27 cellular contexts compared by ENCODE assay signal in genomic region chr5:29805804-29806203, GRCh38.
"Had no signal": no experiment of that assay in that cellular context is flagged by ENCODE, and none has a peak within 500 bp of the region (broad histone marks: within the 10 kb centered on the region; RNA-seq: fewer than 3 reads in every experiment).

No MANE protein-coding gene starts in this region.

- H3K36me3 ChIP-seq: stomach, suprapubic skin, thoracic aorta, thyroid gland, tibial artery, tibial nerve, transverse colon, upper lobe of left lung, upper lobe of right lung, uterus, vagina had no signal

- H3K27me3 ChIP-seq: stomach, suprapubic skin, testis, thyroid gland, tibial artery, tibial nerve, transverse colon, upper lobe of left lung, upper lobe of right lung, uterus, vagina had no signal

- ATAC-seq: stimulated activated effector memory CD8-positive, alpha-beta T cell treated with anti-CD3 and anti-CD28 coated beads, Interleukin-12 subunit alpha, Interleukin-12 subunit beta, amount 100 ng/mL, for 72 hours; stimulated activated memory B cell treated with anti-CD40 and anti-IgM and Interleukin-4, amounts not matched to agents 10 μg/mL and 1 μg/mL and 100 μg/mL, for 72 hours; stimulated activated naive B cell treated with anti-CD40 and anti-IgM and Interleukin-4, amounts not matched to agents 10 μg/mL and 1 μg/mL and 100 μg/mL, for 72 hours; stimulated activated naive CD8-positive, alpha-beta T cell treated with anti-CD3 and anti-CD28 coated beads, Interleukin-15, amount 100 ng/mL, for 72 hours; stimulated activated naive CD8-positive, alpha-beta T cell treated with anti-CD3 and anti-CD28 coated beads, Interleukin-15, Interleukin-2, amounts not matched to agents 100 U/mL and 50 U/mL, for 24 hours; upper lobe of right lung had no signal

- FAIRE-seq: urothelium cell line had no signal

- H3K9me3 ChIP-seq: suprapubic skin, testis, thoracic aorta, thyroid gland, tibial artery, tibial nerve, transverse colon, upper lobe of left lung, upper lobe of right lung, uterus, vagina had no signal

- H3K27ac ChIP-seq: stomach, suprapubic skin, testis, thoracic aorta, thyroid gland, tibial artery, tibial nerve, transverse colon, upper lobe of left lung, upper lobe of right lung, uterus, vagina had no signal

- H3K4me3 ChIP-seq: stomach, suprapubic skin, testis, thoracic aorta, thyroid gland, tibial artery, tibial nerve, transverse colon, upper lobe of left lung, upper lobe of right lung, uterus, vagina had no signal

- H3K4me1 ChIP-seq: stomach, suprapubic skin, testis, thyroid gland, tibial artery, tibial nerve, transverse colon, upper lobe of left lung, upper lobe of right lung, uterus, vagina had no signal

- DNase-seq: stimulated activated CD4-positive, alpha-beta T cell treated with anti-CD3 and anti-CD28 coated beads, Interleukin-2, amount 100 ng/mL, for 48 hours; stimulated activated CD4-positive, alpha-beta T cell treated with anti-CD3 and anti-CD28 coated beads, Interleukin-4, amount 100 ng/mL, for 1 hour; stimulated activated CD4-positive, alpha-beta T cell treated with anti-CD3 and anti-CD28 coated beads, Interleukin-4, amount 100 ng/mL, for 24 hours; stimulated activated CD4-positive, alpha-beta T cell treated with anti-CD3 and anti-CD28 coated beads, Interleukin-4, amount 100 ng/mL, for 4 hours; stimulated activated CD8-positive, alpha-beta memory T cell treated with anti-CD3 and anti-CD28 coated beads, Interleukin-4, amount 100 ng/mL, for 48 hours; stimulated activated naive B cell treated with anti-CD40 and anti-IgM and Interleukin-4, amounts not matched to agents 10 μg/mL and 1 μg/mL and 100 μg/mL, for 72 hours; stimulated activated naive CD4-positive, alpha-beta T cell; stimulated activated naive CD4-positive, alpha-beta T cell treated with Interleukin-2 at 50 U/mL for 16 hours; stimulated activated naive CD8-positive, alpha-beta T cell treated with anti-CD3 and anti-CD28 coated beads, Interleukin-15, amount 100 ng/mL, for 72 hours; stimulated activated naive CD8-positive, alpha-beta T cell treated with anti-CD3 and anti-CD28 coated beads, Interleukin-15, Interleukin-2, amounts not matched to agents 100 U/mL and 50 U/mL, for 24 hours; stomach; substantia nigra; testis; thyroid gland; tibial artery; transverse colon; trophoblast cell; upper lobe of left lung; upper lobe of right lung; uterus had no signal
